18 cellular contexts compared by ENCODE assay signal in genomic region chr3:152611905-152612304, GRCh38.
"Had no signal": no experiment of that assay in that cellular context is flagged by ENCODE, and none has a peak within 500 bp of the region (broad histone marks: within the 10 kb centered on the region; RNA-seq: fewer than 3 reads in every experiment).

No MANE protein-coding gene starts in this region.

- H3K27me3 Mint-ChIP-seq: stimulated activated memory B cell treated with anti-CD40 and anti-IgM and Interleukin-4, amounts not matched to agents 10 μg/mL and 1 μg/mL and 100 μg/mL, for 72 hours had no signal

- H3K4me3 ChIP-seq: cardiac muscle cell, right lobe of liver, spleen had no signal

- H3K4me3 Mint-ChIP-seq: activated B cell treated with CpG ODN at 0.5 μM for 24 hours; activated CD8-positive, alpha-beta T cell treated with anti-CD3 and anti-CD28 coated beads, Interleukin-2, amount 10 ng/mL, durations not matched to agents 7 days and 5 days; activated T-cell treated with anti-CD3 and anti-CD28 coated beads, Interleukin-2, amount 50 U/mL, for 72 hours; natural killer cell; stimulated activated memory B cell treated with anti-CD40 and anti-IgM and Interleukin-4, amounts not matched to agents 10 μg/mL and 1 μg/mL and 100 μg/mL, for 72 hours; T-helper 1 cell treated with Interleukin-12 subunit alpha and Interleukin-12 subunit beta and Interleukin-4 antibody, amounts not matched to agents 30 μg/mL and 1 μg/mL, for 36 hours had no signal

- H3K4me1 ChIP-seq: foreskin keratinocyte, right lobe of liver, spleen had no signal

- H3K36me3 ChIP-seq: cardiac muscle cell, right lobe of liver, spleen had no signal

- H3K27ac Mint-ChIP-seq: activated B cell treated with CpG ODN at 0.5 μM for 24 hours; activated CD8-positive, alpha-beta T cell treated with anti-CD3 and anti-CD28 coated beads, Interleukin-2, amount 10 ng/mL, durations not matched to agents 7 days and 5 days; activated naive CD4-positive, alpha-beta T cell treated with anti-CD3 and anti-CD28 coated beads, Interleukin-2, amount 50 U/mL, for 72 hours; activated T-cell treated with anti-CD3 and anti-CD28 coated beads, Interleukin-2, amount 50 U/mL, for 72 hours; natural killer cell; stimulated activated memory B cell treated with anti-CD40 and anti-IgM and Interleukin-4, amounts not matched to agents 10 μg/mL and 1 μg/mL and 100 μg/mL, for 72 hours; T-helper 1 cell treated with Interleukin-12 subunit alpha and Interleukin-12 subunit beta and Interleukin-4 antibody, amounts not matched to agents 30 μg/mL and 1 μg/mL, for 36 hours had no signal

- H3K36me3 Mint-ChIP-seq: activated naive CD4-positive, alpha-beta T cell treated with anti-CD3 and anti-CD28 coated beads, Interleukin-2, amount 50 U/mL, for 72 hours; natural killer cell; stimulated activated memory B cell treated with anti-CD40 and anti-IgM and Interleukin-4, amounts not matched to agents 10 μg/mL and 1 μg/mL and 100 μg/mL, for 72 hours had no signal

- H3K4me1 Mint-ChIP-seq: activated B cell treated with CpG ODN at 0.5 μM for 24 hours; natural killer cell; stimulated activated memory B cell treated with anti-CD40 and anti-IgM and Interleukin-4, amounts not matched to agents 10 μg/mL and 1 μg/mL and 100 μg/mL, for 72 hours had no signal

- H3K27me3 ChIP-seq: cardiac muscle cell, foreskin keratinocyte, right lobe of liver, spleen had no signal

- H3K9me3 Mint-ChIP-seq: activated B cell treated with CpG ODN at 0.5 μM for 24 hours; activated naive CD4-positive, alpha-beta T cell treated with anti-CD3 and anti-CD28 coated beads, Interleukin-2, amount 50 U/mL, for 72 hours; activated T-cell treated with anti-CD3 and anti-CD28 coated beads, Interleukin-2, amount 50 U/mL, for 72 hours; natural killer cell; stimulated activated memory B cell treated with anti-CD40 and anti-IgM and Interleukin-4, amounts not matched to agents 10 μg/mL and 1 μg/mL and 100 μg/mL, for 72 hours; T-helper 1 cell treated with Interleukin-12 subunit alpha and Interleukin-12 subunit beta and Interleukin-4 antibody, amounts not matched to agents 30 μg/mL and 1 μg/mL, for 36 hours had no signal

- ATAC-seq: activated CD8-positive, alpha-beta T cell treated with anti-CD3 and anti-CD28 coated beads, Interleukin-2, amount 10 ng/mL, durations not matched to agents 7 days and 5 days; activated naive CD4-positive, alpha-beta T cell treated with anti-CD3 and anti-CD28 coated beads, Interleukin-2, amount 50 U/mL, for 72 hours; activated T-cell treated with anti-CD3 and anti-CD28 coated beads, Interleukin-2, amount 50 U/mL, for 72 hours; foreskin keratinocyte; natural killer cell; right lobe of liver; stimulated activated memory B cell treated with anti-CD40 and anti-IgM and Interleukin-4, amounts not matched to agents 10 μg/mL and 1 μg/mL and 100 μg/mL, for 72 hours had no signal

- H3K9me3 ChIP-seq: right lobe of liver, spleen had no signal

- H3K27ac ChIP-seq: cardiac muscle cell, foreskin keratinocyte, right lobe of liver, spleen had no signal

- DNase-seq: activated B cell treated with CpG ODN at 0.5 μM for 24 hours; activated CD4-positive, alpha-beta T cell treated with anti-CD3 and anti-CD28 coated beads for 48 hours; activated CD8-positive, alpha-beta memory T cell treated with anti-CD3 and anti-CD28 coated beads, Interleukin-2, amount 50 U/mL, for 4 hours; activated CD8-positive, alpha-beta T cell treated with anti-CD3 and anti-CD28 coated beads, Interleukin-2, amount 10 ng/mL, durations not matched to agents 7 days and 5 days; activated gamma-delta T cell; activated T-cell treated with anti-CD3 and anti-CD28 coated beads, Interleukin-2, amount 50 U/mL, for 72 hours; cortex of kidney; effector CD8-positive, alpha-beta T cell; foreskin keratinocyte; mesenchymal stem cell; natural killer cell; posterior cingulate gyrus; right lobe of liver; spleen had no signal
